In genomic region chr2:45716915-45717314, GRCh38 we compare ENCODE assay signal across 15 cellular contexts.
DNase-seq lines count a peak whose midpoint lies in the region; ATAC-seq and TF ChIP-seq lines count a peak whose summit lies in the region.
"Had no signal": no experiment of that assay in that cellular context is flagged by ENCODE, and none has a peak within 500 bp of the region (broad histone marks: within the 10 kb centered on the region; RNA-seq: fewer than 3 reads in every experiment).

No MANE protein-coding gene starts in this region.

- no peaks in the 10 kb centered on the region for H3K36me3 ChIP-seq in HEK293 (ENCODE audit: control insufficient read depth in 2 of 2, insufficient read depth in 1 of 2, low read length in 2 of 2)
- H3K36me3 ChIP-seq: HAP-1 had no signal

- no peak for DNase-seq in activated B cell treated with CpG ODN at 0.5 μM for 24 hours
- DNase-seq in naive B cell, result no peak
- no peak for DNase-seq in caudate nucleus (lab: John Stamatoyannopoulos, UW)
- DNase-seq in T-helper 2 cell, result no peak
- no peak for DNase-seq in lower leg skin (ENCODE audit: low spot score in 2 of 2)
- DNase-seq: ACHN; Caco-2; CD4-positive, alpha-beta T cell; HFFc6; KG1 had no signal

- ATAC-seq in activated B cell treated with CpG ODN at 0.5 μM for 24 hours (ENCODE audit: low read depth) (no peak), naive B cell (ENCODE audit: low read depth in 2 of 2) (peak in 1 of 2 donors; percentile 7)
- ATAC-seq: HepG2 had no signal

- H3K27ac ChIP-seq in HEK293 (ENCODE audit: extremely low read depth, low read depth, low read length), result no peak overlapping the region
- no peak overlapping the region for H3K27ac ChIP-seq in caudate nucleus (ENCODE audit: low read depth, low read length)
- H3K27ac ChIP-seq: C4-2B had no signal

- no peaks in the 10 kb centered on the region for H3K4me1 ChIP-seq in HEK293 (ENCODE audit: control insufficient read depth, insufficient read depth, low read length)
- H3K4me1 ChIP-seq: Caco-2, HAP-1 had no signal

- H3K36me3 Mint-ChIP-seq in activated B cell treated with CpG ODN at 0.5 μM for 24 hours (ENCODE audit: low read depth) (peaks cover 5% of the 10 kb centered on the region), naive B cell (peaks cover 4 to 30% of the 10 kb centered on the region in 2 donors)

- intact Hi-C loops in activated B cell treated with CpG ODN at 0.5 μM for 24 hours (cut with micrococcal nuclease), result no loop called here
- intact Hi-C loops in lower leg skin (cut with DNase I; ENCODE audit: low total_unique reads), result no loop called here

- H3K4me3 ChIP-seq in HEK293 (ENCODE audit: low read depth, low read length) (no peak overlapping the region), lower leg skin (ENCODE audit: low read depth, poor library complexity, severe bottlenecking) (no peak overlapping the region)
- H3K4me3 ChIP-seq: HAP-1 had no signal

- H3K4me1 Mint-ChIP-seq in activated B cell treated with CpG ODN at 0.5 μM for 24 hours (peaks cover 70% of the 10 kb centered on the region), naive B cell (peaks cover 76 to 97% (median 87%) of the 10 kb centered on the region in 3 donors)

- H3K4me3 Mint-ChIP-seq in activated B cell treated with CpG ODN at 0.5 μM for 24 hours, result no peak overlapping the region
- H3K4me3 Mint-ChIP-seq in naive B cell, result no peak overlapping the region
- H3K4me3 Mint-ChIP-seq: CD4-positive, alpha-beta T cell; HFFc6 had no signal

- no peak for TF ChIP-seq CTCF in HEK293 (tag by site-specific recombination; IDR thresholded peaks at IDR 0.05)
- TF ChIP-seq CTCF in activated B cell treated with CpG ODN at 0.5 μM for 24 hours (IDR thresholded peaks at IDR 0.05), result no peak
- no peak for TF ChIP-seq CTCF in lower leg skin (IDR thresholded peaks at IDR 0.05)

- no peaks in the 10 kb centered on the region for H3K9me3 ChIP-seq in HEK293 (ENCODE audit: control insufficient read depth, insufficient read depth, low read depth, low read length)
- H3K9me3 ChIP-seq: Caco-2, HAP-1 had no signal

- TF ChIP-seq POLR2A in lower leg skin (IDR thresholded peaks at IDR 0.05), result no peak

- CTCF ChIA-PET in HEK293 (lab: Yijun Ruan, JAX), result no interaction called here
- CTCF ChIA-PET in activated B cell treated with CpG ODN at 0.5 μM for 24 hours (lab: Charles Lee), result no interaction called here

- H3K27me3 Mint-ChIP-seq in activated B cell treated with CpG ODN at 0.5 μM for 24 hours, result no peaks in the 10 kb centered on the region
- no peaks in the 10 kb centered on the region for H3K27me3 Mint-ChIP-seq in naive B cell
- H3K27me3 Mint-ChIP-seq: CD4-positive, alpha-beta T cell; IgD-negative memory B cell had no signal

- POLR2A ChIA-PET in HEK293 (lab: Yijun Ruan, JAX), result no interaction called here
- POLR2A ChIA-PET in activated B cell treated with CpG ODN at 0.5 μM for 24 hours (lab: Charles Lee), result no interaction called here

- peak overlapping the region; percentile 31 for H3K27ac Mint-ChIP-seq in activated B cell treated with CpG ODN at 0.5 μM for 24 hours
- peak overlapping the region in 4 of 6 donors; percentile 58 to 80 (median 66) for H3K27ac Mint-ChIP-seq in naive B cell
- H3K27ac Mint-ChIP-seq: CD4-positive, alpha-beta T cell; HFFc6 had no signal

- H3K9me3 Mint-ChIP-seq in activated B cell treated with CpG ODN at 0.5 μM for 24 hours (no peaks in the 10 kb centered on the region), naive B cell (peaks cover 0 to 8% (median 4%) of the 10 kb centered on the region in 7 donors)
- H3K9me3 Mint-ChIP-seq: CD4-positive, alpha-beta T cell; HFFc6 had no signal

TF ChIP-seq in HEK293, 187 proteins besides CTCF, POLR2A, EP300 and RAD21:
- no peak for TF ChIP-seq ZNF24 (tag by site-specific recombination; IDR thresholded peaks at IDR 0.05)
- TF ChIP-seq, protein P1, sequence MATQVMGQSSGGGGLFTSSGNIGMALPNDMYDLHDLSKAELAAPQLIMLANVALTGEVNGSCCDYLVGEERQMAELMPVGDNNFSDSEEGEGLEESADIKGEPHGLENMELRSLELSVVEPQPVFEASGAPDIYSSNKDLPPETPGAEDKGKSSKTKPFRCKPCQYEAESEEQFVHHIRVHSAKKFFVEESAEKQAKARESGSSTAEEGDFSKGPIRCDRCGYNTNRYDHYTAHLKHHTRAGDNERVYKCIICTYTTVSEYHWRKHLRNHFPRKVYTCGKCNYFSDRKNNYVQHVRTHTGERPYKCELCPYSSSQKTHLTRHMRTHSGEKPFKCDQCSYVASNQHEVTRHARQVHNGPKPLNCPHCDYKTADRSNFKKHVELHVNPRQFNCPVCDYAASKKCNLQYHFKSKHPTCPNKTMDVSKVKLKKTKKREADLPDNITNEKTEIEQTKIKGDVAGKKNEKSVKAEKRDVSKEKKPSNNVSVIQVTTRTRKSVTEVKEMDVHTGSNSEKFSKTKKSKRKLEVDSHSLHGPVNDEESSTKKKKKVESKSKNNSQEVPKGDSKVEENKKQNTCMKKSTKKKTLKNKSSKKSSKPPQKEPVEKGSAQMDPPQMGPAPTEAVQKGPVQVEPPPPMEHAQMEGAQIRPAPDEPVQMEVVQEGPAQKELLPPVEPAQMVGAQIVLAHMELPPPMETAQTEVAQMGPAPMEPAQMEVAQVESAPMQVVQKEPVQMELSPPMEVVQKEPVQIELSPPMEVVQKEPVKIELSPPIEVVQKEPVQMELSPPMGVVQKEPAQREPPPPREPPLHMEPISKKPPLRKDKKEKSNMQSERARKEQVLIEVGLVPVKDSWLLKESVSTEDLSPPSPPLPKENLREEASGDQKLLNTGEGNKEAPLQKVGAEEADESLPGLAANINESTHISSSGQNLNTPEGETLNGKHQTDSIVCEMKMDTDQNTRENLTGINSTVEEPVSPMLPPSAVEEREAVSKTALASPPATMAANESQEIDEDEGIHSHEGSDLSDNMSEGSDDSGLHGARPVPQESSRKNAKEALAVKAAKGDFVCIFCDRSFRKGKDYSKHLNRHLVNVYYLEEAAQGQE (tag by site-specific recombination; IDR thresholded peaks at IDR 0.05), result peak; percentile 51; the same call in 1 of the 2 replicates
